Comparison of ENCODE assay signal across 1 cellular context in genomic region chr20:62238569-62239277, GRCh38.
TF ChIP-seq lines count a peak whose summit lies in the region.

No MANE protein-coding gene starts in this region.

TF ChIP-seq in HepG2, 621 proteins besides CTCF, POLR2A, EP300 and RAD21 (continued from another document and continues in another):
- TF ChIP-seq, protein P1, sequence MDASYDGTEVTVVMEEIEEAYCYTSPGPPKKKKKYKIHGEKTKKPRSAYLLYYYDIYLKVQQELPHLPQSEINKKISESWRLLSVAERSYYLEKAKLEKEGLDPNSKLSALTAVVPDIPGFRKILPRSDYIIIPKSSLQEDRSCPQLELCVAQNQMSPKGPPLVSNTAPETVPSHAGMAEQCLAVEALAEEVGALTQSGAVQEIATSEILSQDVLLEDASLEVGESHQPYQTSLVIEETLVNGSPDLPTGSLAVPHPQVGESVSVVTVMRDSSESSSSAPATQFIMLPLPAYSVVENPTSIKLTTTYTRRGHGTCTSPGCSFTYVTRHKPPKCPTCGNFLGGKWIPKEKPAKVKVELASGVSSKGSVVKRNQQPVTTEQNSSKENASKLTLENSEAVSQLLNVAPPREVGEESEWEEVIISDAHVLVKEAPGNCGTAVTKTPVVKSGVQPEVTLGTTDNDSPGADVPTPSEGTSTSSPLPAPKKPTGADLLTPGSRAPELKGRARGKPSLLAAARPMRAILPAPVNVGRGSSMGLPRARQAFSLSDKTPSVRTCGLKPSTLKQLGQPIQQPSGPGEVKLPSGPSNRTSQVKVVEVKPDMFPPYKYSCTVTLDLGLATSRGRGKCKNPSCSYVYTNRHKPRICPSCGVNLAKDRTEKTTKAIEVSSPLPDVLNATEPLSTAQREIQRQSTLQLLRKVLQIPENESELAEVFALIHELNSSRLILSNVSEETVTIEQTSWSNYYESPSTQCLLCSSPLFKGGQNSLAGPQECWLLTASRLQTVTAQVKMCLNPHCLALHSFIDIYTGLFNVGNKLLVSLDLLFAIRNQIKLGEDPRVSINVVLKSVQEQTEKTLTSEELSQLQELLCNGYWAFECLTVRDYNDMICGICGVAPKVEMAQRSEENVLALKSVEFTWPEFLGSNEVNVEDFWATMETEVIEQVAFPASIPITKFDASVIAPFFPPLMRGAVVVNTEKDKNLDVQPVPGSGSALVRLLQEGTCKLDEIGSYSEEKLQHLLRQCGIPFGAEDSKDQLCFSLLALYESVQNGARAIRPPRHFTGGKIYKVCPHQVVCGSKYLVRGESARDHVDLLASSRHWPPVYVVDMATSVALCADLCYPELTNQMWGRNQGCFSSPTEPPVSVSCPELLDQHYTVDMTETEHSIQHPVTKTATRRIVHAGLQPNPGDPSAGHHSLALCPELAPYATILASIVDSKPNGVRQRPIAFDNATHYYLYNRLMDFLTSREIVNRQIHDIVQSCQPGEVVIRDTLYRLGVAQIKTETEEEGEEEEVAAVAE (CRISPR knock-in tag; IDR thresholded peaks at IDR 0.05; ENCODE audit: borderline replicate concordance), result no peak
- TF ChIP-seq, protein P2, sequence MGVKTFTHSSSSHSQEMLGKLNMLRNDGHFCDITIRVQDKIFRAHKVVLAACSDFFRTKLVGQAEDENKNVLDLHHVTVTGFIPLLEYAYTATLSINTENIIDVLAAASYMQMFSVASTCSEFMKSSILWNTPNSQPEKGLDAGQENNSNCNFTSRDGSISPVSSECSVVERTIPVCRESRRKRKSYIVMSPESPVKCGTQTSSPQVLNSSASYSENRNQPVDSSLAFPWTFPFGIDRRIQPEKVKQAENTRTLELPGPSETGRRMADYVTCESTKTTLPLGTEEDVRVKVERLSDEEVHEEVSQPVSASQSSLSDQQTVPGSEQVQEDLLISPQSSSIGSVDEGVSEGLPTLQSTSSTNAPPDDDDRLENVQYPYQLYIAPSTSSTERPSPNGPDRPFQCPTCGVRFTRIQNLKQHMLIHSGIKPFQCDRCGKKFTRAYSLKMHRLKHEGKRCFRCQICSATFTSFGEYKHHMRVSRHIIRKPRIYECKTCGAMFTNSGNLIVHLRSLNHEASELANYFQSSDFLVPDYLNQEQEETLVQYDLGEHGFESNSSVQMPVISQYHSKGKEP (CRISPR knock-in tag; IDR thresholded peaks at IDR 0.05), result no peak
- TF ChIP-seq ZMYM3 (CRISPR knock-in tag; IDR thresholded peaks at IDR 0.05) (0 out of 2 replicates have a peak, but pooled peaks have one; percentile 2), TSC22D2 (CRISPR knock-in tag; IDR thresholded peaks at IDR 0.05; ENCODE audit: borderline replicate concordance) (no peak), ZNF547 (CRISPR knock-in tag; IDR thresholded peaks at IDR 0.05) (no peak), RFX5 (IDR thresholded peaks at IDR 0.05; ENCODE audit: low read depth, low read length) (no peak), CHCHD3 (CRISPR knock-in tag; IDR thresholded peaks at IDR 0.05) (peak; percentile 53), AKNA (CRISPR knock-in tag; IDR thresholded peaks at IDR 0.05; ENCODE audit: borderline replicate concordance) (no peak), SIN3A (IDR thresholded peaks at IDR 0.05; ENCODE audit: borderline replicate concordance, low read depth, low read length) (peak; percentile 72; the same call in 1 of the 2 replicates), ZNF121 (CRISPR knock-in tag; IDR thresholded peaks at IDR 0.05) (no peak), SOX13 (IDR thresholded peaks at IDR 0.05) (no peak), SOX13 (CRISPR knock-in tag; conservative IDR thresholded peaks at IDR 0.05 in 1 of 2, IDR thresholded peaks at IDR 0.05 in 1 of 2) (no peak), ETV5 (CRISPR knock-in tag; IDR thresholded peaks at IDR 0.05; ENCODE audit: borderline replicate concordance) (no peak), MXD3 (CRISPR knock-in tag; IDR thresholded peaks at IDR 0.05) (no peak), GMEB2 (CRISPR knock-in tag; IDR thresholded peaks at IDR 0.05; ENCODE audit: low read depth) (no peak), HMGA1 (CRISPR knock-in tag; conservative IDR thresholded peaks at IDR 0.05) (no peak), HMG20B (CRISPR knock-in tag; conservative IDR thresholded peaks at IDR 0.05) (no peak), ZBTB21 (CRISPR knock-in tag; IDR thresholded peaks at IDR 0.05) (no peak), ZNF337 (CRISPR knock-in tag; IDR thresholded peaks at IDR 0.05; ENCODE audit: borderline replicate concordance, low read depth) (no peak), ZNF20 (CRISPR knock-in tag; IDR thresholded peaks at IDR 0.05) (no peak), SOX6 (IDR thresholded peaks at IDR 0.05) (no peak), SOX6 (CRISPR knock-in tag; IDR thresholded peaks at IDR 0.05) (no peak), ZNF761 (CRISPR knock-in tag; conservative IDR thresholded peaks at IDR 0.05) (no peak), YEATS2 (CRISPR knock-in tag; IDR thresholded peaks at IDR 0.05; ENCODE audit: borderline replicate concordance) (peak; percentile 5; the same call in 1 of the 2 replicates), ZHX2 (IDR thresholded peaks at IDR 0.05; ENCODE audit: low read depth) (no peak), ZHX2 (CRISPR knock-in tag; IDR thresholded peaks at IDR 0.05; ENCODE audit: borderline replicate concordance) (no peak), SRSF4 (IDR thresholded peaks at IDR 0.05; ENCODE audit: low read depth, low read length, poor library complexity, severe bottlenecking) (no peak), ZNF615 (CRISPR knock-in tag; IDR thresholded peaks at IDR 0.05; ENCODE audit: borderline replicate concordance) (no peak), SP1 (IDR thresholded peaks at IDR 0.05) (no peak), SP1 (CRISPR knock-in tag; IDR thresholded peaks at IDR 0.05) (peak; percentile 30; the same call in 1 of the 2 replicates), SNAI1 (CRISPR knock-in tag; IDR thresholded peaks at IDR 0.05; ENCODE audit: borderline replicate concordance) (0 out of 2 replicates have a peak, but pooled peaks have one; percentile 73), YEATS4 (CRISPR knock-in tag; IDR thresholded peaks at IDR 0.05; ENCODE audit: borderline replicate concordance) (peak; percentile 42; the same call in 1 of the 2 replicates), MAZ (IDR thresholded peaks at IDR 0.05; ENCODE audit: borderline replicate concordance, low read depth, low read length) (no peak), MAZ (CRISPR knock-in tag; IDR thresholded peaks at IDR 0.05; ENCODE audit: low read depth) (no peak), EZH2 (conservative IDR thresholded peaks at IDR 0.05; ENCODE audit: low read depth, low read length) (no peak)
- TF ChIP-seq, protein P3, sequence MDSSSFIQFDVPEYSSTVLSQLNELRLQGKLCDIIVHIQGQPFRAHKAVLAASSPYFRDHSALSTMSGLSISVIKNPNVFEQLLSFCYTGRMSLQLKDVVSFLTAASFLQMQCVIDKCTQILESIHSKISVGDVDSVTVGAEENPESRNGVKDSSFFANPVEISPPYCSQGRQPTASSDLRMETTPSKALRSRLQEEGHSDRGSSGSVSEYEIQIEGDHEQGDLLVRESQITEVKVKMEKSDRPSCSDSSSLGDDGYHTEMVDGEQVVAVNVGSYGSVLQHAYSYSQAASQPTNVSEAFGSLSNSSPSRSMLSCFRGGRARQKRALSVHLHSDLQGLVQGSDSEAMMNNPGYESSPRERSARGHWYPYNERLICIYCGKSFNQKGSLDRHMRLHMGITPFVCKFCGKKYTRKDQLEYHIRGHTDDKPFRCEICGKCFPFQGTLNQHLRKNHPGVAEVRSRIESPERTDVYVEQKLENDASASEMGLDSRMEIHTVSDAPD (CRISPR knock-in tag; IDR thresholded peaks at IDR 0.05), result no peak
